ENCODE assay signal across 9 cellular contexts in genomic region chr20:32626859-32627636, GRCh38. TPM values are rescaled to one million over a fixed set of nuclear protein-coding genes. Genes with fewer than 3 reads are reported as not detected.
DNase-seq lines count a peak whose midpoint lies in the region; ATAC-seq and TF ChIP-seq lines count a peak whose summit lies in the region.
"Had no signal": no experiment of that assay in that cellular context is flagged by ENCODE, and none has a peak within 500 bp of the region (broad histone marks: within the 10 kb centered on the region; RNA-seq: fewer than 3 reads in every experiment).

No MANE protein-coding gene starts in this region.

- no peak for TF ChIP-seq CTCF in activated B cell treated with CpG ODN at 0.5 μM for 24 hours (IDR thresholded peaks at IDR 0.05)

- no peaks in the 10 kb centered on the region for H3K27me3 ChIP-seq in effector memory CD4-positive, alpha-beta T cell (replicated peaks; ENCODE audit: control insufficient read depth, insufficient read depth, low read length, poor library complexity, severe bottlenecking)

- H3K36me3 ChIP-seq in effector memory CD4-positive, alpha-beta T cell (ENCODE audit: control insufficient read depth, insufficient read depth, low read length) = no peaks in the 10 kb centered on the region

- no peak overlapping the region for H3K27ac ChIP-seq in effector memory CD4-positive, alpha-beta T cell (ENCODE audit: insufficient read depth, low read length, poor library complexity, severe bottlenecking)

- H3K4me3 Mint-ChIP-seq in activated B cell treated with CpG ODN at 0.5 μM for 24 hours = peak overlapping the region; percentile 57
- H3K4me3 Mint-ChIP-seq in naive B cell = peak overlapping the region; percentile 27 to 86 (median 78)
- H3K4me3 Mint-ChIP-seq: dendritic cell treated with granulocyte-macrophage colony-stimulating factor and Interleukin-4, amounts not matched to agents 40 ng/mL and 50 ng/mL, for 4 days had no signal

- CTCF ChIA-PET in activated B cell treated with CpG ODN at 0.5 μM for 24 hours (lab: Charles Lee) = interaction anchor here (0.6 to 1.7 kb wide), 3 partner anchors 21 to 104 kb away, joined by 3 to 11 read pairs (median 6); no protein-coding TSS in a partner anchor

- H3K36me3 Mint-ChIP-seq in activated B cell treated with CpG ODN at 0.5 μM for 24 hours (ENCODE audit: low read depth) = no peaks in the 10 kb centered on the region
- no peaks in the 10 kb centered on the region for H3K36me3 Mint-ChIP-seq in naive B cell

- DNase-seq in NCI-H1092 (lab: John Stamatoyannopoulos, UW) (peak; percentile 92), activated B cell treated with CpG ODN at 0.5 μM for 24 hours (peak; percentile 27), naive B cell (peak; percentile 42), AML-193 (lab: John Stamatoyannopoulos, UW) (no peak), NK-92 (lab: John Stamatoyannopoulos, UW; ENCODE audit: unreplicated experiment) (no peak)
- DNase-seq in effector memory CD4-positive, alpha-beta T cell = no peak

- H3K4me1 Mint-ChIP-seq in activated B cell treated with CpG ODN at 0.5 μM for 24 hours (peaks cover 13% of the 10 kb centered on the region), naive B cell (peaks cover 13 to 15% (median 14%) of the 10 kb centered on the region in 3 donors)

- H3K27ac Mint-ChIP-seq in activated B cell treated with CpG ODN at 0.5 μM for 24 hours = no peak overlapping the region
- H3K27ac Mint-ChIP-seq in naive B cell = peak overlapping the region in 3 of 6 donors; percentile 18 to 80 (median 60)
- H3K27ac Mint-ChIP-seq: dendritic cell treated with granulocyte-macrophage colony-stimulating factor and Interleukin-4, amounts not matched to agents 40 ng/mL and 50 ng/mL, for 4 days had no signal

- H3K27me3 Mint-ChIP-seq in activated B cell treated with CpG ODN at 0.5 μM for 24 hours (peaks cover 2% of the 10 kb centered on the region), naive B cell (peaks cover 0 to 4% (median 0%) of the 10 kb centered on the region in 3 donors)

- H3K9me3 ChIP-seq in effector memory CD4-positive, alpha-beta T cell (ENCODE audit: control insufficient read depth, low read length) = no peaks in the 10 kb centered on the region

- ATAC-seq in GM21360 (IDR thresholded peaks at IDR 0.05; ENCODE audit: unreplicated experiment) (peak; percentile 20), activated B cell treated with CpG ODN at 0.5 μM for 24 hours (ENCODE audit: low read depth) (peak; percentile 49), naive B cell (ENCODE audit: low read depth in 2 of 2) (peak; percentile 69 to 72)

- POLR2A ChIA-PET in activated B cell treated with CpG ODN at 0.5 μM for 24 hours (lab: Charles Lee) = no interaction called here

- intact Hi-C loops in activated B cell treated with CpG ODN at 0.5 μM for 24 hours (cut with micrococcal nuclease) = loop anchor here (2.0 to 5.0 kb wide), 2 partner anchors 44 to 90 kb away; no protein-coding TSS in a partner anchor

- H3K4me3 ChIP-seq in effector memory CD4-positive, alpha-beta T cell (ENCODE audit: insufficient read depth, low read depth, low read length, poor library complexity, severe bottlenecking) = no peak overlapping the region

- H3K9me3 Mint-ChIP-seq in activated B cell treated with CpG ODN at 0.5 μM for 24 hours (no peaks in the 10 kb centered on the region), naive B cell (no peaks in the 10 kb centered on the region)
- H3K9me3 Mint-ChIP-seq: dendritic cell treated with granulocyte-macrophage colony-stimulating factor and Interleukin-4, amounts not matched to agents 40 ng/mL and 50 ng/mL, for 4 days had no signal

- H3K4me1 ChIP-seq in effector memory CD4-positive, alpha-beta T cell (ENCODE audit: control insufficient read depth, insufficient read depth, low read length, poor library complexity, severe bottlenecking) = peaks cover 6% of the 10 kb centered on the region

RNA-seq across cellular contexts. Expression of gene NOL4L, which starts 41.9 kb away (rescaled TPM):
- total RNA-seq in activated B cell treated with CpG ODN at 0.5 μM for 24 hours = 4.3 and 4.7 TPM in 2 replicates
- 1 to 10 TPM in 5 of 6 donors, not detected in 1; 1.3 to 4.2 (median 1.5) TPM for polyA plus RNA-seq in naive B cell (ENCODE audit: low read depth in 6 of 6)

RNA-seq across cellular contexts. Expression of gene C20orf203, which starts 46.7 kb away (rescaled TPM):
- total RNA-seq in activated B cell treated with CpG ODN at 0.5 μM for 24 hours = 0.05 TPM in 1 of 2 replicates, not detected in the other
- polyA plus RNA-seq in naive B cell (ENCODE audit: low read depth in 6 of 6) = not detected
- total RNA-seq: HT1080 had no signal

Comparison
In these comparisons a context has a peak if more than half of its experiments do, and no peak if none do; other contexts are left out.
1. ATAC-seq: peak in every context shown above with its lines; median percentile 70 in naive B cell; 49 in activated B cell treated with CpG ODN at 0.5 μM for 24 hours; 20 in GM21360.
2. DNase-seq: peak in NCI-H1092 (single experiment), activated B cell treated with CpG ODN at 0.5 μM for 24 hours (single experiment) and naive B cell (single experiment); none in AML-193 (0 of 2), NK-92 (single experiment) and effector memory CD4-positive, alpha-beta T cell (0 of 3).